In the genomic region with DNA sequence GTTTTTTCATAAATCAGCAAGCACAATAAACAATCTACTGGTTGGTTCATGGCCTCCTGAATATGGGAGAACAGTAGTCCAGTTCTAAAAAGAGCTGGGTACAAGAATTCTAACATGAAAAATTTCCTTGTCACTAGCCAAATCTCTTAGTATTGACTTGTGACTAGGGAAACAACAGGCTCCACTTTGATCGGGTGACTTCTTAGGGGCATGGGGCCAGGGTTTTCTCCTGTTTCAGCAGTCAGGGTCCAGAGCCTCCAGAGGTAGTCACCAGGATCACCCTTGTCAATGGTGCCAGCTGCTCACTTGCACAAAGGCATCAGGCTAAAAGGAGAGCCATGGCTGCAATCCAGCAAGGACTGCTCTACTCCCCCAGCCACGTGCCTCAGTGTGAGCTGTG, we compare ENCODE assay signal across 27 cellular contexts. TPM values are rescaled to one million over a fixed set of nuclear protein-coding genes. Genes with fewer than 3 reads are reported as not detected.
DNase-seq lines count a peak whose midpoint lies in the region; ATAC-seq and TF ChIP-seq lines count a peak whose summit lies in the region.
"Had no signal": no experiment of that assay in that cellular context is flagged by ENCODE, and none has a peak within 500 bp of the region (broad histone marks: within the 10 kb centered on the region; RNA-seq: fewer than 3 reads in every experiment).

No MANE protein-coding gene starts in this region.

- H3K27ac ChIP-seq in heart right ventricle: peak overlapping the region in 2 of 10 donors; percentile 33 to 64
- H3K27ac ChIP-seq in dorsolateral prefrontal cortex: peak overlapping the region in 58 of 59 donors; percentile 7 to 96 (median 86)
- H3K27ac ChIP-seq in neural progenitor cell: no peak overlapping the region
- peak overlapping the region; percentile 1 for H3K27ac ChIP-seq in vagina
- H3K27ac ChIP-seq: KMS-11, RWPE1 had no signal

- H3K4me3 ChIP-seq in heart right ventricle (no peak overlapping the region), dorsolateral prefrontal cortex (peak overlapping the region in 4 of 59 donors; percentile 11 to 59 (median 34)), neural progenitor cell (no peak overlapping the region), vagina (no peak overlapping the region)
- H3K4me3 ChIP-seq: esophagus squamous epithelium, transverse colon had no signal

- no peaks in the 10 kb centered on the region for H3K27me3 Mint-ChIP-seq in neural progenitor cell (ENCODE audit: insufficient read depth, low read depth)

- TF ChIP-seq POLR2A in vagina (IDR thresholded peaks at IDR 0.05): no peak

- peaks cover 44% of the 10 kb centered on the region for H4K20me1 ChIP-seq in neural progenitor cell (ENCODE audit: low read depth)

- H3K4me1 ChIP-seq in heart right ventricle (peaks cover 0 to 20% (median 0%) of the 10 kb centered on the region in 9 donors), neural progenitor cell (peaks cover 35% of the 10 kb centered on the region), vagina (peaks cover 61% of the 10 kb centered on the region)

- 75 to 81% methylated on average over 2 of the region's 2 CpGs for WGBS in heart right ventricle, 2 donors

- H3K9me3 ChIP-seq in heart right ventricle (no peaks in the 10 kb centered on the region), neural progenitor cell (ENCODE audit: low read depth) (no peaks in the 10 kb centered on the region), vagina (no peaks in the 10 kb centered on the region)
- H3K9me3 ChIP-seq: esophagus squamous epithelium, transverse colon had no signal

- H3K9ac ChIP-seq in neural progenitor cell: no peak overlapping the region
- H3K9ac ChIP-seq: KMS-11 had no signal

- peaks cover 19% of the 10 kb centered on the region for H3F3A ChIP-seq in neural progenitor cell (ENCODE audit: low read depth)

- intact Hi-C loops in left cardiac atrium (cut with DNase I): no loop called here
- intact Hi-C loops in heart right ventricle (cut with DNase I): no loop called here
- intact Hi-C loops in dorsolateral prefrontal cortex (cut with DNase I): loop anchor here in 1 of 2 donors (2.0 kb wide), 1 partner anchor 37 kb away; no protein-coding TSS in a partner anchor
- intact Hi-C loops in vagina (cut with DNase I): no loop called here

- no peak overlapping the region for H3K4me3 Mint-ChIP-seq in neural progenitor cell
- H3K4me3 Mint-ChIP-seq: activated T-cell treated with anti-CD3 and anti-CD28 coated beads, Interleukin-2, amount 50 U/mL, for 4 hours; CD8-positive, alpha-beta memory T cell; endodermal cell; natural killer cell had no signal

- peaks cover 3% of the 10 kb centered on the region for H3K36me3 Mint-ChIP-seq in neural progenitor cell
- H3K36me3 Mint-ChIP-seq: CD8-positive, alpha-beta memory T cell; natural killer cell had no signal

- no peak overlapping the region for H2AFZ ChIP-seq in neural progenitor cell (replicated peaks)

- no peaks in the 10 kb centered on the region for H3K36me3 ChIP-seq in heart right ventricle
- H3K36me3 ChIP-seq in neural progenitor cell: no peaks in the 10 kb centered on the region
- H3K36me3 ChIP-seq in vagina: no peaks in the 10 kb centered on the region
- H3K36me3 ChIP-seq: esophagus squamous epithelium, transverse colon had no signal

- peaks cover 4% of the 10 kb centered on the region for H3K9me3 Mint-ChIP-seq in neural progenitor cell
- H3K9me3 Mint-ChIP-seq: activated T-cell treated with anti-CD3 and anti-CD28 coated beads, Interleukin-2, amount 50 U/mL, for 4 hours; endodermal cell had no signal

- TF ChIP-seq CTCF in heart right ventricle (IDR thresholded peaks at IDR 0.05) (no peak), dorsolateral prefrontal cortex (IDR thresholded peaks at IDR 0.05 in 54 of 56, conservative IDR thresholded peaks at IDR 0.05 in 2 of 56; ENCODE audit: low read depth in 1 of 56, partially characterized antibody in 56 of 56) (no peak), neural progenitor cell (IDR thresholded peaks at IDR 0.05) (no peak), vagina (IDR thresholded peaks at IDR 0.05) (no peak)

- H3K27ac Mint-ChIP-seq in neural progenitor cell: no peak overlapping the region
- H3K27ac Mint-ChIP-seq: CD8-positive, alpha-beta memory T cell; endodermal cell; natural killer cell had no signal

- ATAC-seq in left cardiac atrium: no peak
- ATAC-seq in heart right ventricle: no peak
- ATAC-seq in GM19324 (IDR thresholded peaks at IDR 0.05; ENCODE audit: low FRiP score, unreplicated experiment): no peak
- ATAC-seq: activated T-cell treated with anti-CD3 and anti-CD28 coated beads, Interleukin-2, amount 50 U/mL, for 4 hours; natural killer cell; SK-N-SH treated with all-trans-retinoic acid at 6 μM for 48 hours had no signal

- DNase-seq in left cardiac atrium (peak; percentile 22), heart right ventricle (no peak), dorsolateral prefrontal cortex (peak in 8 of 10 donors; percentile 7 to 51 (median 34)), neural progenitor cell (ENCODE audit: low spot score) (peak; percentile 13), vagina (ENCODE audit: extremely low spot score in 2 of 2) (no peak), SHP77 (lab: John Stamatoyannopoulos, UW) (no peak), DMS53 (lab: John Stamatoyannopoulos, UW) (no peak)
- DNase-seq: activated CD4-positive, alpha-beta T cell treated with anti-CD3 and anti-CD28 coated beads for 4 hours; activated T-cell treated with anti-CD3 and anti-CD28 coated beads, Interleukin-2, amount 50 U/mL, for 4 hours; AML-193; CD8-positive, alpha-beta memory T cell; cortex of kidney; endodermal cell; esophagus squamous epithelium; GDM1; natural killer cell; NCI-H187; NCI-H226; NCI-H748 treated with DMSO at 0.1 percent for 48 hours; stimulated activated naive CD4-positive, alpha-beta T cell treated with Interleukin-2 at 50 U/mL for 16 hours; T-helper 2 cell; transverse colon had no signal

- peaks cover 3% of the 10 kb centered on the region for H3K4me1 Mint-ChIP-seq in neural progenitor cell
- H3K4me1 Mint-ChIP-seq: CD8-positive, alpha-beta memory T cell had no signal

- peaks cover 82% of the 10 kb centered on the region for H3K79me2 ChIP-seq in neural progenitor cell (ENCODE audit: low read depth)

- no peak overlapping the region for H3K4me2 ChIP-seq in neural progenitor cell
- H3K4me2 ChIP-seq: KMS-11 had no signal

- H3K27me3 ChIP-seq in heart right ventricle: no peaks in the 10 kb centered on the region
- H3K27me3 ChIP-seq in dorsolateral prefrontal cortex: no peaks in the 10 kb centered on the region
- no peaks in the 10 kb centered on the region for H3K27me3 ChIP-seq in neural progenitor cell
- H3K27me3 ChIP-seq in vagina: no peaks in the 10 kb centered on the region
- H3K27me3 ChIP-seq: esophagus squamous epithelium, transverse colon had no signal

RNA-seq across cellular contexts. Expression of a gene that starts 38.1 kb away (rescaled TPM):
- total RNA-seq in left cardiac atrium (10 to 100 TPM; 27.2 to 27.3 TPM), heart right ventricle (10 to 100 TPM in 3 of 10 donors, 1 to 10 TPM in 7; 4.0 to 16.6 (median 7.6) TPM), dorsolateral prefrontal cortex (100 to 1,000 TPM in 71 of 120 experiments, 10 to 100 TPM in 49; 29.8 to 457 (median 110) TPM), neural progenitor cell (ENCODE audit: low replicate concordance) (30.3 and 36.0 TPM in 2 replicates), vagina (83.0 TPM)
- polyA plus RNA-seq in heart right ventricle: 1 to 10 TPM; 7.3 to 9.6 TPM
- total RNA-seq: activated CD8-positive, alpha-beta memory T cell treated with anti-CD3 and anti-CD28 coated beads for 36 hours; CD8-positive, alpha-beta memory T cell had no signal
- polyA plus RNA-seq: CD8-positive, alpha-beta memory T cell had no signal

Comparison
In these comparisons a context has a peak if more than half of its experiments do, and no peak if none do; other contexts are left out.
1. DNase-seq: peak in left cardiac atrium (single experiment), dorsolateral prefrontal cortex (8 of 10) and neural progenitor cell (single experiment); none in heart right ventricle (0 of 2), vagina (0 of 2), SHP77 (0 of 2) and DMS53 (single experiment).